Comparison of ENCODE assay signal across 8 cellular contexts in genomic region chr21:33947451-33948095, GRCh38. TPM values are rescaled to one million over a fixed set of nuclear protein-coding genes. Genes with fewer than 3 reads are reported as not detected.
A peak's percentile ranks its signal among the peaks of the same experiment; 100 is the strongest.
DNase-seq lines count a peak whose midpoint lies in the region; TF ChIP-seq lines count a peak whose summit lies in the region.

No MANE protein-coding gene starts in this region.

- H3K9ac ChIP-seq in GM23248 (peak overlapping the region; percentile 60), KMS-11 (peak overlapping the region; percentile 13; the same call in 1 of the 2 replicates)

- TF ChIP-seq POLR2A in adrenal gland (IDR thresholded peaks at IDR 0.05) = no peak
- no peak for TF ChIP-seq POLR2A in vagina (IDR thresholded peaks at IDR 0.05)

- H3K4me3 ChIP-seq in GM23248 = peak overlapping the region; percentile 69
- H3K4me3 ChIP-seq in KMS-11 (IDR thresholded peaks at IDR 0.05; ENCODE audit: insufficient read depth, low read depth, low read length) = no peak overlapping the region
- H3K4me3 ChIP-seq in adrenal gland = peak overlapping the region in 2 of 4 donors; percentile 10 to 48
- peak overlapping the region; percentile 41 for H3K4me3 ChIP-seq in left ventricle myocardium inferior
- peak overlapping the region; percentile 15 to 17 for H3K4me3 ChIP-seq in vagina

- H3K9me3 ChIP-seq in GM23248 (ENCODE audit: low read depth) (no peaks in the 10 kb centered on the region), adrenal gland (replicated peaks in 1 of 3) (no peaks in the 10 kb centered on the region), left ventricle myocardium inferior (replicated peaks) (peaks cover 8% of the 10 kb centered on the region), vagina (no peaks in the 10 kb centered on the region)

- H3K4me1 ChIP-seq in GM23248 (ENCODE audit: insufficient read depth) = peaks cover 18% of the 10 kb centered on the region
- H3K4me1 ChIP-seq in KMS-11 (ENCODE audit: low read depth, poor library complexity, severe bottlenecking) = peaks cover 21% of the 10 kb centered on the region
- peaks cover 7 to 18% of the 10 kb centered on the region in 2 donors for H3K4me1 ChIP-seq in adrenal gland (replicated peaks in 1 of 2)
- H3K4me1 ChIP-seq in left ventricle myocardium inferior = peaks cover 16% of the 10 kb centered on the region
- H3K4me1 ChIP-seq in vagina = peaks cover 28% of the 10 kb centered on the region

- DNase-seq in DMS79 treated with DMSO at 0.1 percent for 48 hours (lab: John Stamatoyannopoulos, UW) (peak; percentile 84), GM23248 (peak; percentile 99), SW480 (ENCODE audit: low spot score) (peak; percentile 100), adrenal gland (peak; percentile 80 to 95 (median 92)), left ventricle myocardium inferior (peak; percentile 44), renal cortical epithelial cell (ENCODE audit: low read depth) (peak; percentile 100), vagina (ENCODE audit: extremely low spot score in 2 of 2) (peak; percentile 96 to 98)

- intact Hi-C loops in adrenal gland (cut with DNase I) = no loop called here
- intact Hi-C loops in left ventricle myocardium inferior (cut with micrococcal nuclease) = no loop called here
- intact Hi-C loops in vagina (cut with DNase I) = loop anchor here (10.0 kb wide), 1 partner anchor 127 kb away; the partner anchor contains the start of genes MRPS6 and SLC5A3

- H3K27ac ChIP-seq in GM23248 = peak overlapping the region; percentile 65
- peak overlapping the region; percentile 54 for H3K27ac ChIP-seq in KMS-11
- H3K27ac ChIP-seq in adrenal gland = peak overlapping the region; percentile 69 to 92 (median 75)
- peak overlapping the region; percentile 59 for H3K27ac ChIP-seq in left ventricle myocardium inferior (replicated peaks)
- peak overlapping the region; percentile 96 for H3K27ac ChIP-seq in vagina

- TF ChIP-seq CTCF in KMS-11 (conservative IDR thresholded peaks at IDR 0.05; ENCODE audit: low read depth, low read length) = no peak
- no peak for TF ChIP-seq CTCF in adrenal gland (IDR thresholded peaks at IDR 0.05)
- TF ChIP-seq CTCF in left ventricle myocardium inferior (IDR thresholded peaks at IDR 0.05; ENCODE audit: borderline replicate concordance) = no peak
- no peak for TF ChIP-seq CTCF in vagina (IDR thresholded peaks at IDR 0.05)

- H3K79me2 ChIP-seq in GM23248 (ENCODE audit: insufficient read depth) (no peaks in the 10 kb centered on the region), KMS-11 (ENCODE audit: insufficient read depth, low read depth) (no peaks in the 10 kb centered on the region)

- H2AFZ ChIP-seq in GM23248 (peak overlapping the region; percentile 55; the same call in 1 of the 2 replicates), KMS-11 (ENCODE audit: low read depth) (peak overlapping the region; percentile 71)

- H3K9me2 ChIP-seq in GM23248 (ENCODE audit: insufficient read depth) = no peaks in the 10 kb centered on the region

- H3F3A ChIP-seq in GM23248 (ENCODE audit: insufficient read depth) = peaks cover 11% of the 10 kb centered on the region; the same call in 1 of the 2 replicates

- 3 to 4% methylated on average over 9 of the region's 9 CpGs for WGBS in GM23248 (ENCODE audit: low coverage in 1 of 2, low lambda C conversion rate in 2 of 2, missing lambda C conversion rate in 2 of 2), 2 experiments
- WGBS in adrenal gland, 4 donors = 17 to 24% (median 21%) methylated on average over 9 of the region's 9 CpGs

- H3K4me2 ChIP-seq in GM23248 (ENCODE audit: unreplicated experiment) (peak overlapping the region; percentile 88), KMS-11 (peak overlapping the region; percentile 54)

- no peaks in the 10 kb centered on the region for H3K36me3 ChIP-seq in GM23248 (ENCODE audit: low read depth)
- no peaks in the 10 kb centered on the region for H3K36me3 ChIP-seq in KMS-11 (ENCODE audit: insufficient read depth)
- no peaks in the 10 kb centered on the region for H3K36me3 ChIP-seq in adrenal gland (replicated peaks in 1 of 2)
- H3K36me3 ChIP-seq in left ventricle myocardium inferior = no peaks in the 10 kb centered on the region
- H3K36me3 ChIP-seq in vagina = no peaks in the 10 kb centered on the region

- H4K20me1 ChIP-seq in GM23248 (ENCODE audit: insufficient read depth) (no peaks in the 10 kb centered on the region), KMS-11 (ENCODE audit: insufficient read depth) (no peaks in the 10 kb centered on the region)

- in situ Hi-C loops in GM23248 (cut with MboI) = no loop called here

- H3K27me3 ChIP-seq in GM23248 (replicated peaks; ENCODE audit: insufficient read depth) (no peaks in the 10 kb centered on the region), KMS-11 (ENCODE audit: insufficient read depth, low read depth) (no peaks in the 10 kb centered on the region), adrenal gland (no peaks in the 10 kb centered on the region), left ventricle myocardium inferior (ENCODE audit: low read depth) (no peaks in the 10 kb centered on the region), vagina (no peaks in the 10 kb centered on the region)

RNA-seq across cellular contexts. Expression of gene ATP5PO, which starts 32.0 kb away (rescaled TPM):
- total RNA-seq in GM23248 (2014; rRNA removed; shearing (Covaris generic)) = 91.4 and 122 TPM in 2 replicates
- polyA plus RNA-seq in GM23248 (2016; fragmentation: Nextera tagmentation; extraction: Ambion mirVana) = 236 and 237 TPM in 2 replicates
- total RNA-seq in adrenal gland = 100 to 1,000 TPM in 7 of 8 donors, 10 to 100 TPM in 1; 78.6 to 299 (median 180) TPM
- 100 to 1,000 TPM; 156 to 256 (median 235) TPM for polyA plus RNA-seq in adrenal gland
- total RNA-seq in left ventricle myocardium inferior = 780 TPM
- 155 and 208 TPM in 2 replicates for total RNA-seq in renal cortical epithelial cell
- 133 TPM for total RNA-seq in vagina

Comparison
In these comparisons a context has a peak if more than half of its experiments do, and no peak if none do; other contexts are left out.
1. DNase-seq: peak in every context shown above with its lines; median percentile 100 in SW480; 100 in renal cortical epithelial cell; 99 in GM23248; 97 in vagina; 92 in adrenal gland; 84 in DMS79 treated with DMSO at 0.1 percent for 48 hours; 44 in left ventricle myocardium inferior.